19 cellular contexts compared by ENCODE assay signal in genomic region chr1:185352067-185352466, GRCh38. TPM values are rescaled to one million over a fixed set of nuclear protein-coding genes. Genes with fewer than 3 reads are reported as not detected.
DNase-seq lines count a peak whose midpoint lies in the region; ATAC-seq and TF ChIP-seq lines count a peak whose summit lies in the region.
"Had no signal": no experiment of that assay in that cellular context is flagged by ENCODE, and none has a peak within 500 bp of the region (broad histone marks: within the 10 kb centered on the region; RNA-seq: fewer than 3 reads in every experiment).

No MANE protein-coding gene starts in this region.

- TF ChIP-seq EP300 in neural cell (conservative IDR thresholded peaks at IDR 0.05; ENCODE audit: poor library complexity, severe bottlenecking) (no peak), ovary (IDR thresholded peaks at IDR 0.05) (no peak)

- peak overlapping the region; percentile 1 for H3K4me3 ChIP-seq in neural cell (ENCODE audit: low read length)
- no peak overlapping the region for H3K4me3 ChIP-seq in psoas muscle
- no peak overlapping the region for H3K4me3 ChIP-seq in ovary
- no peak overlapping the region for H3K4me3 ChIP-seq in hepatocyte

- H2AFZ ChIP-seq in neural cell (ENCODE audit: low read depth, low read length) (no peak overlapping the region), hepatocyte (no peak overlapping the region)

- H3K27ac ChIP-seq in neural cell (ENCODE audit: low read length) (peak overlapping the region; percentile 46), psoas muscle (no peak overlapping the region), ovary (no peak overlapping the region), hepatocyte (no peak overlapping the region)

- H3K36me3 ChIP-seq in neural cell (ENCODE audit: insufficient read depth, low read length) (no peaks in the 10 kb centered on the region), psoas muscle (ENCODE audit: insufficient read depth in 1 of 2, low read depth in 1 of 2) (no peaks in the 10 kb centered on the region), ovary (no peaks in the 10 kb centered on the region), hepatocyte (replicated peaks; ENCODE audit: insufficient read depth, low read depth) (no peaks in the 10 kb centered on the region)

- no peak for TF ChIP-seq CTCF in neural cell (IDR thresholded peaks at IDR 0.05; ENCODE audit: poor library complexity, severe bottlenecking)
- no peak for TF ChIP-seq CTCF in psoas muscle (IDR thresholded peaks at IDR 0.05)
- TF ChIP-seq CTCF in ovary (IDR thresholded peaks at IDR 0.05): no peak
- no peak for TF ChIP-seq CTCF in hepatocyte (IDR thresholded peaks at IDR 0.05; ENCODE audit: poor library complexity)

- H3K4me1 ChIP-seq in psoas muscle (no peaks in the 10 kb centered on the region), ovary (ENCODE audit: insufficient read depth) (peaks cover 1% of the 10 kb centered on the region), hepatocyte (ENCODE audit: insufficient read depth) (peaks cover 10% of the 10 kb centered on the region)

- H3K4me2 ChIP-seq in neural cell (ENCODE audit: low read length): peak overlapping the region; percentile 18
- H3K4me2 ChIP-seq in hepatocyte: no peak overlapping the region

- no peaks in the 10 kb centered on the region for H3K27me3 ChIP-seq in neural cell (ENCODE audit: insufficient read depth, low read depth, low read length)
- no peaks in the 10 kb centered on the region for H3K27me3 ChIP-seq in psoas muscle (ENCODE audit: insufficient read depth in 3 of 3, low read length in 2 of 3)
- no peaks in the 10 kb centered on the region for H3K27me3 ChIP-seq in ovary
- H3K27me3 ChIP-seq in hepatocyte: no peaks in the 10 kb centered on the region

- TF ChIP-seq RAD21 in neural cell (conservative IDR thresholded peaks at IDR 0.05): no peak

- DNase-seq in DMS53 (lab: John Stamatoyannopoulos, UW) (peak; percentile 38), DMS53 treated with DMSO at 0.1 percent for 48 hours (lab: John Stamatoyannopoulos, UW; ENCODE audit: unreplicated experiment) (no peak), NCI-H526 (lab: John Stamatoyannopoulos, UW) (peak; percentile 99), dermis microvascular lymphatic vessel endothelial cell (ENCODE audit: low read depth in 2 of 2) (peak; percentile 82 to 84), psoas muscle (no peak), ovary (no peak), hepatocyte (ENCODE audit: low spot score) (no peak)
- DNase-seq: 8988T; activated CD4-positive, alpha-beta T cell treated with anti-CD3 and anti-CD28 coated beads for 1 hour; activated CD8-positive, alpha-beta memory T cell treated with anti-CD3 and anti-CD28 coated beads, Interleukin-2, amount 50 U/mL, for 4 hours; activated naive CD4-positive, alpha-beta T cell treated with Interleukin-2 at 50 U/mL for 16 hours; aorta; C1 segment of cervical spinal cord; DND-41; left ventricle myocardium superior; NCI-H2171 treated with DMSO at 0.1 percent for 48 hours; SHP77 treated with DMSO at 0.1 percent for 48 hours had no signal

- 58 to 79% (median 71%) methylated on average over 1 of the region's 1 CpG for WGBS in psoas muscle, 3 donors
- WGBS in ovary, 3 donors: 79 to 85% (median 81%) methylated on average over 1 of the region's 1 CpG
- WGBS in hepatocyte (ENCODE audit: low lambda C conversion rate, missing lambda C conversion rate): 94% methylated on average over 1 of the region's 1 CpG

- intact Hi-C loops in psoas muscle (cut with DNase I): no loop called here
- intact Hi-C loops in ovary (cut with DNase I): no loop called here

- H3K9me3 ChIP-seq in neural cell (ENCODE audit: low read length) (no peaks in the 10 kb centered on the region), psoas muscle (no peaks in the 10 kb centered on the region), ovary (no peaks in the 10 kb centered on the region), hepatocyte (ENCODE audit: low read depth) (no peaks in the 10 kb centered on the region)

- no peak for ATAC-seq in psoas muscle
- ATAC-seq: esophagus mucosa, left ventricle myocardium superior had no signal

- no peaks in the 10 kb centered on the region for H3K9me2 ChIP-seq in neural cell (ENCODE audit: insufficient read depth, low read length)
- H3K9me2 ChIP-seq in hepatocyte (replicated peaks; ENCODE audit: insufficient read depth): no peaks in the 10 kb centered on the region

- no peaks in the 10 kb centered on the region for H3K79me2 ChIP-seq in neural cell (replicated peaks; ENCODE audit: insufficient read depth, low read length)
- no peaks in the 10 kb centered on the region for H3K79me2 ChIP-seq in hepatocyte

- no peaks in the 10 kb centered on the region for H3F3A ChIP-seq in neural cell (ENCODE audit: insufficient read depth, low read length, poor library complexity, severe bottlenecking)

- TF ChIP-seq POLR2A in ovary (IDR thresholded peaks at IDR 0.05): no peak

- H4K20me1 ChIP-seq in neural cell (ENCODE audit: insufficient read depth): no peaks in the 10 kb centered on the region
- no peaks in the 10 kb centered on the region for H4K20me1 ChIP-seq in hepatocyte (ENCODE audit: insufficient read depth, poor library complexity, severe bottlenecking)

- H3K9ac ChIP-seq in neural cell (ENCODE audit: low read length): no peak overlapping the region

TF ChIP-seq in neural cell, 6 proteins besides CTCF, POLR2A, EP300 and RAD21:
- no peak for TF ChIP-seq TAF1 (IDR thresholded peaks at IDR 0.05; ENCODE audit: low read depth)
- no peak for TF ChIP-seq EZH2 (IDR thresholded peaks at IDR 0.05; ENCODE audit: borderline replicate concordance, insufficient read depth, low read length, poor library complexity, severe bottlenecking)
- TF ChIP-seq SMC3 (conservative IDR thresholded peaks at IDR 0.05; ENCODE audit: poor library complexity): no peak
- no peak for TF ChIP-seq REST (IDR thresholded peaks at IDR 0.05; ENCODE audit: borderline replicate concordance)
- TF ChIP-seq MXI1 (conservative IDR thresholded peaks at IDR 0.05; ENCODE audit: poor library complexity, severe bottlenecking): no peak
- no peak for TF ChIP-seq POLR2AphosphoS5 (IDR thresholded peaks at IDR 0.05)

RNA-seq across cellular contexts. Expression of gene IVNS1ABP, which starts 35.0 kb away (rescaled TPM):
- total RNA-seq in dermis microvascular lymphatic vessel endothelial cell (50.2 and 53.4 TPM in 2 replicates), psoas muscle (10 to 100 TPM; 27.6 to 49.9 (median 41.9) TPM), ovary (10 to 100 TPM; 31.2 to 73.9 (median 54.2) TPM), hepatocyte (99.0 and 116 TPM in 2 replicates)
- polyA plus RNA-seq in neural cell (191 and 208 TPM in 2 replicates), psoas muscle (10 to 100 TPM; 29.7 to 80.6 (median 36.1) TPM), ovary (10 to 100 TPM; 40.2 to 57.3 TPM), hepatocyte (74.4 and 78.7 TPM in 2 replicates)
- polyA minus RNA-seq in neural cell: 237 TPM in 2 replicates

Comparison
In these comparisons a context has a peak if more than half of its experiments do, and no peak if none do; other contexts are left out.
1. DNase-seq: peak in DMS53 (single experiment), NCI-H526 (2 of 2) and dermis microvascular lymphatic vessel endothelial cell (2 of 2); none in DMS53 treated with DMSO at 0.1 percent for 48 hours (single experiment), psoas muscle (0 of 2), ovary (0 of 5) and hepatocyte (single experiment).